Comparison of ENCODE assay signal across 20 cellular contexts in the genomic region with DNA sequence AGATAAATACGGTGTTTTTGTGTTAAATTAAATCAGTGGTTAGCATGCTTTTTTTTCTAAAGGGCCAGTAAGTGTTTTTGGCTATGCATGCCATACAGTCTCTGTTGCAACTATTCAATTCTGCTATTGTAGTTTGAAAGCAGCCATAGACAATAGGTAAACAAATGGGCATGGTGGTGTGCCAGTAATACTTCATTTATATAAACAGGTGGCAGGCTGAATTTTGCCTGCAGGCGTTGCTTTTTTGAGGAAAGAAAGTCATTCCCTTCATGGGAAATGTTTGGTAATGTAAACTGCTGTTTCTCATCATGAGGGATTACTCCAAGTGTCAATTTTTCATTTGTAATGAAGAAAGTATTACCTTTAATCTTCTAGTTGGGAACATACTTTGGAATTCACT.
DNase-seq lines count a peak whose midpoint lies in the region; ATAC-seq and TF ChIP-seq lines count a peak whose summit lies in the region.
"Had no signal": no experiment of that assay in that cellular context is flagged by ENCODE, and none has a peak within 500 bp of the region (broad histone marks: within the 10 kb centered on the region; RNA-seq: fewer than 3 reads in every experiment).

No MANE protein-coding gene starts in this region.

- no peak for ATAC-seq in GM19351 (IDR thresholded peaks at IDR 0.05; ENCODE audit: unreplicated experiment)
- ATAC-seq: A549, Right ventricle myocardium inferior, T-cell had no signal

- H3K4me3 ChIP-seq in LNCaP clone FGC (ENCODE audit: low read depth, low read length), result no peak overlapping the region
- H3K4me3 ChIP-seq: A549; BLaER1 treated with 17β-estradiol and CSF1 and Interleukin-3, amounts not matched to agents 10 nM and 100 nM; SK-N-MC had no signal

- no peak for TF ChIP-seq CTCF in LNCaP clone FGC (IDR thresholded peaks at IDR 0.05; ENCODE audit: control insufficient read depth, extremely low read depth, insufficient read depth)

- DNase-seq in COR-L47 (lab: John Stamatoyannopoulos, UW) (peak; percentile 52), LNCaP clone FGC (ENCODE audit: low read depth) (peak; percentile 75), NCI-H2081 treated with DMSO at 0.1 percent for 48 hours (lab: John Stamatoyannopoulos, UW) (peak; percentile 26), RPMI7951 (ENCODE audit: low read depth) (peak; percentile 28), DMS153 (lab: John Stamatoyannopoulos, UW) (no peak), KG1 (lab: John Stamatoyannopoulos, UW) (no peak), HUDEP-2 (lab: John Stamatoyannopoulos, UW; ENCODE audit: unreplicated experiment in 76 of 76) (no peak)
- DNase-seq: EL, HCEC 1CT, NCI-H1048, NCI-H187 treated with DMSO at 0.1 percent for 48 hours, NCI-H226, NCI-H526 treated with DMSO at 0.1 percent for 48 hours, T-cell, T-helper 9 cell had no signal

Comparison
In these comparisons a context has a peak if more than half of its experiments do, and no peak if none do; other contexts are left out.
1. DNase-seq: peak in COR-L47 (single experiment), LNCaP clone FGC (single experiment), NCI-H2081 treated with DMSO at 0.1 percent for 48 hours (single experiment) and RPMI7951 (single experiment); none in DMS153 (single experiment), KG1 (single experiment) and HUDEP-2 (0 of 76).